ENCODE assay signal across 11 cellular contexts in genomic region chr7:46933596-46933995, GRCh38.
A peak's percentile ranks its signal among the peaks of the same experiment; 100 is the strongest.
DNase-seq lines count a peak whose midpoint lies in the region; ATAC-seq, FAIRE-seq and TF ChIP-seq lines count a peak whose summit lies in the region.
"Had no signal": no experiment of that assay in that cellular context is flagged by ENCODE, and none has a peak within 500 bp of the region (broad histone marks: within the 10 kb centered on the region; RNA-seq: fewer than 3 reads in every experiment).

No MANE protein-coding gene starts in this region.

- no peaks in the 10 kb centered on the region for H3K9me3 Mint-ChIP-seq in osteocyte (ENCODE audit: unreplicated experiment)

- H2AFZ ChIP-seq in HepG2 (ENCODE audit: low read length), result no peak overlapping the region

- H3K79me2 ChIP-seq in HepG2 (ENCODE audit: insufficient read depth, low read length), result no peaks in the 10 kb centered on the region

- TF ChIP-seq RAD21 in HepG2 (CRISPR knock-in tag; IDR thresholded peaks at IDR 0.05), result no peak

- no peaks in the 10 kb centered on the region for H3K4me1 ChIP-seq in HepG2 (ENCODE audit: insufficient read depth, low read length)

- no peaks in the 10 kb centered on the region for H3K9me3 ChIP-seq in HepG2 (ENCODE audit: low read length)
- H3K9me3 ChIP-seq: MG63 had no signal

- no peak overlapping the region for H3K4me3 ChIP-seq in epithelial cell of esophagus (ENCODE audit: low read length)
- no peak overlapping the region for H3K4me3 ChIP-seq in HepG2 (replicated peaks in 1 of 3; ENCODE audit: insufficient read depth in 1 of 3, low read depth in 2 of 3, low read length in 3 of 3)
- H3K4me3 ChIP-seq: MG63 had no signal

- ATAC-seq in HepG2, result no peak
- ATAC-seq: stimulated activated naive CD8-positive, alpha-beta T cell treated with anti-CD3 and anti-CD28 coated beads, Interleukin-15, amount 100 ng/mL, for 72 hours had no signal

- no peak for TF ChIP-seq POLR2A in HepG2 (IDR thresholded peaks at IDR 0.05; ENCODE audit: insufficient read depth in 1 of 2, low read depth in 2 of 2, low read length in 2 of 2)

- no peak overlapping the region for H3K27ac ChIP-seq in HepG2 (ENCODE audit: extremely low read length, insufficient read depth, low read length)

- in situ Hi-C loops in HepG2 (cut with HindIII; ENCODE audit: extremely low pct_ligation_motif_present, low pct_unique_long_range_greater_than_20kb), result no loop called here

- intact Hi-C loops in HepG2 (cut with micrococcal nuclease; ENCODE audit: unreplicated experiment), result no loop called here

- CTCF ChIA-PET in HepG2 (lab: Yijun Ruan, JAX; ENCODE audit: low intra/inter-chr PET ratio, low total read pairs), result no interaction called here

- DNase-seq in GM04503 (ENCODE audit: low read depth) (peak; percentile 84), NCI-H69 (lab: John Stamatoyannopoulos, UW) (peak; percentile 26), epithelial cell of esophagus (ENCODE audit: low read depth) (peak; percentile 38), osteocyte (ENCODE audit: extremely low spot score, unreplicated experiment) (no peak), NCI-H82 treated with DMSO at 0.1 percent for 48 hours (lab: John Stamatoyannopoulos, UW; ENCODE audit: unreplicated experiment) (no peak), HepG2 (ENCODE audit: low spot score) (no peak), amygdala (lab: John Stamatoyannopoulos, UW) (no peak)
- DNase-seq: activated T-cell treated with anti-CD3 and anti-CD28 coated beads, Interleukin-2, amount 50 U/mL, for 1 hour; stimulated activated naive CD8-positive, alpha-beta T cell treated with anti-CD3 and anti-CD28 coated beads, Interleukin-15, amount 100 ng/mL, for 72 hours had no signal

- FAIRE-seq in HepG2 (lab: Jason Lieb, UNC), result no peak

- 21% methylated on average over 4 of the region's 4 CpGs for WGBS in HepG2 (ENCODE audit: low lambda C conversion rate)

- no TSS peak for BruUV-seq in HepG2 (replicated peaks; lab: Mats Ljungman, UMichigan)

- no peak overlapping the region for H3K4me2 ChIP-seq in HepG2 (ENCODE audit: low read depth, low read length)

- no peak overlapping the region for H3K9ac ChIP-seq in HepG2 (ENCODE audit: insufficient read depth, low read depth, low read length)

- H3K27ac Mint-ChIP-seq in osteocyte (ENCODE audit: unreplicated experiment), result peak overlapping the region; percentile 95
- H3K27ac Mint-ChIP-seq: stimulated activated naive CD8-positive, alpha-beta T cell treated with anti-CD3 and anti-CD28 coated beads, Interleukin-15, amount 100 ng/mL, for 72 hours; WTC11 had no signal

- no peaks in the 10 kb centered on the region for H3K36me3 ChIP-seq in HepG2 (replicated peaks in 1 of 2; ENCODE audit: control insufficient read depth in 1 of 2, insufficient read depth in 2 of 2, low read length in 2 of 2)
- H3K36me3 ChIP-seq: MG63 had no signal

- H3K27me3 ChIP-seq in HepG2 (ENCODE audit: control insufficient read depth in 1 of 2, insufficient read depth in 2 of 2, low read length in 2 of 2), result no peaks in the 10 kb centered on the region
- H3K27me3 ChIP-seq: MG63 had no signal

- TF ChIP-seq EP300 in HepG2 (IDR thresholded peaks at IDR 0.05; ENCODE audit: low read depth in 2 of 2, low read length in 2 of 2) (no peak), HepG2 (CRISPR knock-in tag; IDR thresholded peaks at IDR 0.05; ENCODE audit: borderline replicate concordance) (no peak)

- no peak overlapping the region for H3K4me3 Mint-ChIP-seq in osteocyte (ENCODE audit: unreplicated experiment)
- H3K4me3 Mint-ChIP-seq: stimulated activated naive CD8-positive, alpha-beta T cell treated with anti-CD3 and anti-CD28 coated beads, Interleukin-15, amount 100 ng/mL, for 72 hours; WTC11 had no signal

- H3K36me3 Mint-ChIP-seq in osteocyte (ENCODE audit: unreplicated experiment), result no peaks in the 10 kb centered on the region
- H3K36me3 Mint-ChIP-seq: WTC11 had no signal

- peaks cover 45% of the 10 kb centered on the region for H3K4me1 Mint-ChIP-seq in osteocyte (ENCODE audit: unreplicated experiment)
- H3K4me1 Mint-ChIP-seq: stimulated activated naive CD8-positive, alpha-beta T cell treated with anti-CD3 and anti-CD28 coated beads, Interleukin-15, amount 100 ng/mL, for 72 hours; WTC11 had no signal

- POLR2A ChIA-PET in HepG2 (lab: Yijun Ruan, JAX), result no interaction called here

- H4K20me1 ChIP-seq in HepG2 (ENCODE audit: insufficient read depth, low read length), result no peaks in the 10 kb centered on the region

- no peaks in the 10 kb centered on the region for H3K27me3 Mint-ChIP-seq in osteocyte (ENCODE audit: unreplicated experiment)
- H3K27me3 Mint-ChIP-seq: stimulated activated naive CD8-positive, alpha-beta T cell treated with anti-CD3 and anti-CD28 coated beads, Interleukin-15, amount 100 ng/mL, for 72 hours had no signal

- TF ChIP-seq CTCF in epithelial cell of esophagus (IDR thresholded peaks at IDR 0.05; ENCODE audit: insufficient read depth, low read depth, low read length, missing control alignments) (no peak), osteocyte (IDR thresholded peaks at IDR 0.05) (no peak), HepG2 (CRISPR knock-in tag; IDR thresholded peaks at IDR 0.05) (no peak)

TF ChIP-seq in HepG2, 621 proteins besides CTCF, POLR2A, EP300 and RAD21:
- TF ChIP-seq SP5 (CRISPR knock-in tag; IDR thresholded peaks at IDR 0.05; ENCODE audit: borderline replicate concordance, low read depth), result no peak
- no peak for TF ChIP-seq SP2 (CRISPR knock-in tag; IDR thresholded peaks at IDR 0.05)

Comparison
In these comparisons a context has a peak if more than half of its experiments do, and no peak if none do; other contexts are left out.
1. DNase-seq: peak in GM04503 (single experiment), NCI-H69 (single experiment) and epithelial cell of esophagus (single experiment); none in osteocyte (single experiment), NCI-H82 treated with DMSO at 0.1 percent for 48 hours (single experiment), HepG2 (single experiment) and amygdala (0 of 56).